In the genomic region with DNA sequence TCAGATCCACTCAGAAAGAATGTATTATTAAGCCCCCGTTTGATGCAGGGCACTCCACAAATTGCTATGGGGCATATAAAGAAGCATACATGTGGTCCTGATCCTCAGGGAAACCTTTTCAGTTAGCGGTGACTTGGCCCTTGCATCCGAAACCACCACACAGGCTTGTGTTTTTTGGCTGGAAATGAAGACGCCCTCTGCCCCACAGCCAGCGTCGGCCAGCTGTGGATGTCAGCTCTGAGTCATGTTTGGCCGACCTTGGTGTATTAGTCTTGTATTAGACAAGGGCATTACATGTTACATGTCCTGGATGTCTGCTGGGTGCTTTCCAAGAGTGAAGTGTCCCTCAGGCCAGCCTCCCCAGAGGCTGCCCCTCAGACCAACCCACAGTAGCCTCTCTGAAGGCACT, we compare ENCODE assay signal across 13 cellular contexts.
DNase-seq lines count a peak whose midpoint lies in the region; ATAC-seq and TF ChIP-seq lines count a peak whose summit lies in the region.
"Had no signal": no experiment of that assay in that cellular context is flagged by ENCODE, and none has a peak within 500 bp of the region (broad histone marks: within the 10 kb centered on the region; RNA-seq: fewer than 3 reads in every experiment).

No MANE protein-coding gene starts in this region.

- H3K27me3 ChIP-seq in lower lobe of right lung (ENCODE audit: low read depth) (no peaks in the 10 kb centered on the region), upper lobe of left lung (no peaks in the 10 kb centered on the region)
- H3K27me3 ChIP-seq in CD4-positive, alpha-beta T cell (ENCODE audit: control insufficient read depth, insufficient read depth, low read length): no peaks in the 10 kb centered on the region
- H3K27me3 ChIP-seq: esophagus squamous epithelium had no signal

- TF ChIP-seq CTCF in lower lobe of right lung (IDR thresholded peaks at IDR 0.05) (no peak), upper lobe of left lung (IDR thresholded peaks at IDR 0.05) (no peak)
- TF ChIP-seq CTCF in CD4-positive, alpha-beta T cell (IDR thresholded peaks at IDR 0.05): no peak

- H3K4me3 Mint-ChIP-seq in CD4-positive, alpha-beta T cell: no peak overlapping the region
- H3K4me3 Mint-ChIP-seq: natural killer cell had no signal

- TF ChIP-seq EP300 in upper lobe of left lung (IDR thresholded peaks at IDR 0.05): no peak

- TF ChIP-seq POLR2A in upper lobe of left lung (IDR thresholded peaks at IDR 0.05): no peak

- 71 to 92% methylated on average over 5 to 7 of the region's 7 CpGs for WGBS in upper lobe of left lung, 2 donors

- ATAC-seq in lower lobe of right lung (peak; percentile 53 to 70), upper lobe of left lung (ENCODE audit: low FRiP score in 2 of 2) (peak; percentile 75 to 81), GM21360 (IDR thresholded peaks at IDR 0.05; ENCODE audit: unreplicated experiment) (no peak)
- no peak for ATAC-seq in CD4-positive, alpha-beta T cell (ENCODE audit: poor library complexity)
- ATAC-seq: natural killer cell had no signal

- CTCF ChIA-PET in CD4-positive, alpha-beta T cell (lab: Charles Lee): no interaction called here

- H3K4me1 ChIP-seq in lower lobe of right lung: peaks cover 32% of the 10 kb centered on the region
- peaks cover 4 to 29% (median 26%) of the 10 kb centered on the region in 4 donors for H3K4me1 ChIP-seq in upper lobe of left lung

- intact Hi-C loops in lower lobe of right lung (cut with DNase I): no loop called here
- intact Hi-C loops in CD4-positive, alpha-beta T cell (cut with DNase I, micrococcal nuclease): no loop called here

- H3K9me3 ChIP-seq in lower lobe of right lung (no peaks in the 10 kb centered on the region), upper lobe of left lung (no peaks in the 10 kb centered on the region)
- no peaks in the 10 kb centered on the region for H3K9me3 ChIP-seq in CD4-positive, alpha-beta T cell (ENCODE audit: control insufficient read depth, low read length)
- H3K9me3 ChIP-seq: esophagus squamous epithelium had no signal

- no peaks in the 10 kb centered on the region for H3K9me3 Mint-ChIP-seq in CD4-positive, alpha-beta T cell
- H3K9me3 Mint-ChIP-seq: natural killer cell had no signal

- H3K27ac Mint-ChIP-seq in CD4-positive, alpha-beta T cell: no peak overlapping the region
- H3K27ac Mint-ChIP-seq: natural killer cell had no signal

- H3K27me3 Mint-ChIP-seq in CD4-positive, alpha-beta T cell: no peaks in the 10 kb centered on the region

- H3K36me3 ChIP-seq in lower lobe of right lung: no peaks in the 10 kb centered on the region
- peaks cover 0 to 23% (median 5%) of the 10 kb centered on the region in 4 donors for H3K36me3 ChIP-seq in upper lobe of left lung
- H3K36me3 ChIP-seq: esophagus squamous epithelium had no signal

- DNase-seq in DMS53 (lab: John Stamatoyannopoulos, UW) (peak; percentile 34), DMS53 treated with DMSO at 0.1 percent for 48 hours (lab: John Stamatoyannopoulos, UW; ENCODE audit: unreplicated experiment) (no peak), dermis blood vessel endothelial cell (peak; percentile 94), lower lobe of right lung (no peak), upper lobe of left lung (peak in 1 of 2 donors; percentile 20)
- no peak for DNase-seq in CD4-positive, alpha-beta T cell
- DNase-seq in activated T-cell treated with anti-CD3 and anti-CD28 coated beads, Interleukin-2, amount 50 U/mL, for 1 hour: no peak
- DNase-seq: activated gamma-delta T cell, esophagus squamous epithelium, natural killer cell, NCI-H774 had no signal

- H3K4me3 ChIP-seq in lower lobe of right lung (no peak overlapping the region), upper lobe of left lung (no peak overlapping the region)
- H3K4me3 ChIP-seq: esophagus squamous epithelium had no signal

- no peaks in the 10 kb centered on the region for H3K36me3 Mint-ChIP-seq in CD4-positive, alpha-beta T cell (ENCODE audit: low read depth)
- H3K36me3 Mint-ChIP-seq: natural killer cell had no signal

- no peak overlapping the region for H3K27ac ChIP-seq in lower lobe of right lung
- peak overlapping the region in 1 of 4 donors; percentile 38 for H3K27ac ChIP-seq in upper lobe of left lung
- no peak overlapping the region for H3K27ac ChIP-seq in CD4-positive, alpha-beta T cell (ENCODE audit: low read depth, low read length)
- H3K27ac ChIP-seq: 22Rv1 had no signal

- peaks cover 29% of the 10 kb centered on the region for H3K4me1 Mint-ChIP-seq in CD4-positive, alpha-beta T cell (ENCODE audit: low read depth)
- H3K4me1 Mint-ChIP-seq: natural killer cell had no signal

- POLR2A ChIA-PET in CD4-positive, alpha-beta T cell (lab: Charles Lee): no interaction called here

Comparison
In these comparisons a context has a peak if more than half of its experiments do, and no peak if none do; other contexts are left out.
1. DNase-seq: peak in DMS53 (single experiment) and dermis blood vessel endothelial cell (single experiment); none in DMS53 treated with DMSO at 0.1 percent for 48 hours (single experiment), lower lobe of right lung (single experiment), CD4-positive, alpha-beta T cell (0 of 10) and activated T-cell treated with anti-CD3 and anti-CD28 coated beads, Interleukin-2, amount 50 U/mL, for 1 hour (single experiment).
2. ATAC-seq: peak in lower lobe of right lung (2 of 2) and upper lobe of left lung (2 of 2); none in CD4-positive, alpha-beta T cell (single experiment) and GM21360 (single experiment).